In genomic region chr4:88097781-88098180, GRCh38 we compare ENCODE assay signal across 19 cellular contexts.
DNase-seq lines count a peak whose midpoint lies in the region; ATAC-seq and TF ChIP-seq lines count a peak whose summit lies in the region.
"Had no signal": no experiment of that assay in that cellular context is flagged by ENCODE, and none has a peak within 500 bp of the region (broad histone marks: within the 10 kb centered on the region; RNA-seq: fewer than 3 reads in every experiment).

No MANE protein-coding gene starts in this region.

- CTCF ChIA-PET in PC-3 (lab: Charles Lee): no interaction called here

- H3K4me1 ChIP-seq in PC-3 (ENCODE audit: insufficient read depth, low read length): peaks cover 11% of the 10 kb centered on the region

- no peaks in the 10 kb centered on the region for H3K27me3 ChIP-seq in PC-3 (ENCODE audit: low read length)
- H3K27me3 ChIP-seq: MG63 had no signal

- H3K36me3 Mint-ChIP-seq in progenitor cell of endocrine pancreas (ENCODE audit: insufficient read depth): no peaks in the 10 kb centered on the region

- no peaks in the 10 kb centered on the region for H3K9me3 ChIP-seq in PC-3 (ENCODE audit: low read length)
- H3K9me3 ChIP-seq: MG63 had no signal

- H3K4me3 ChIP-seq in PC-3 (ENCODE audit: low read length) (no peak overlapping the region), epithelial cell of esophagus (ENCODE audit: low read length) (no peak overlapping the region)
- H3K4me3 ChIP-seq: MG63 had no signal

- H3F3A ChIP-seq in PC-3 (ENCODE audit: low read length, unreplicated experiment): no peaks in the 10 kb centered on the region

- peak overlapping the region; percentile 13; the same call in 1 of the 2 replicates for H2AFZ ChIP-seq in PC-3 (ENCODE audit: low read length)

- no peaks in the 10 kb centered on the region for H3K9me2 ChIP-seq in PC-3 (replicated peaks; ENCODE audit: low read length)

- peak; percentile 49 for ATAC-seq in PC-3
- ATAC-seq in HG03442 (IDR thresholded peaks at IDR 0.05; ENCODE audit: unreplicated experiment): no peak
- ATAC-seq in HG02852 (IDR thresholded peaks at IDR 0.05; ENCODE audit: unreplicated experiment): no peak

- no TSS peak for BruUV-seq in PC-3 (replicated peaks; lab: Mats Ljungman, UMichigan)

- no peak overlapping the region for H3K4me2 ChIP-seq in PC-3 (ENCODE audit: low read length)

- intact Hi-C loops in PC-3 (cut with micrococcal nuclease): no loop called here

- H3K36me3 ChIP-seq in PC-3 (ENCODE audit: low read depth, low read length): no peaks in the 10 kb centered on the region
- H3K36me3 ChIP-seq: MG63 had no signal

- no peaks in the 10 kb centered on the region for H3K4me1 Mint-ChIP-seq in progenitor cell of endocrine pancreas (ENCODE audit: low read depth)

- TF ChIP-seq CTCF in PC-3 (conservative IDR thresholded peaks at IDR 0.05; ENCODE audit: low read depth, low read length): no peak
- TF ChIP-seq CTCF in epithelial cell of esophagus (IDR thresholded peaks at IDR 0.05; ENCODE audit: insufficient read depth, low read depth, low read length, missing control alignments): no peak
- TF ChIP-seq CTCF in progenitor cell of endocrine pancreas (IDR thresholded peaks at IDR 0.05; ENCODE audit: unreplicated experiment): no peak

- DNase-seq in ELR (ENCODE audit: low read depth): peak; percentile 78
- peak; percentile 45 for DNase-seq in PC-3
- DNase-seq in epithelial cell of esophagus (ENCODE audit: low read depth): peak; percentile 11
- no peak for DNase-seq in progenitor cell of endocrine pancreas (ENCODE audit: low spot score, unreplicated experiment)
- DNase-seq in activated CD8-positive, alpha-beta memory T cell treated with anti-CD3 and anti-CD28 coated beads, Interleukin-2, amount 50 U/mL, for 4 hours: no peak
- no peak for DNase-seq in T1000 (lab: John Stamatoyannopoulos, UW)
- DNase-seq: DMS 273 treated with DMSO at 0.1 percent for 48 hours, DND-41, GF-D8, MG63, NCI-H1092, NCI-H1436 treated with DMSO at 0.1 percent for 48 hours, NCI-H2081, NCI-H2171 treated with DMSO at 0.1 percent for 48 hours, T-helper 1 cell had no signal

- no peaks in the 10 kb centered on the region for H3K79me2 ChIP-seq in PC-3 (ENCODE audit: low read length)

- H3K27me3 Mint-ChIP-seq in progenitor cell of endocrine pancreas: peaks cover 3% of the 10 kb centered on the region

- H3K27ac Mint-ChIP-seq in progenitor cell of endocrine pancreas: peak overlapping the region; percentile 20

- H3K9me3 Mint-ChIP-seq in progenitor cell of endocrine pancreas (ENCODE audit: low read depth): peaks cover 5% of the 10 kb centered on the region

- H3K9ac ChIP-seq in PC-3 (ENCODE audit: low read length): no peak overlapping the region

- H3K27ac ChIP-seq in PC-3 (ENCODE audit: low read length): no peak overlapping the region; the same call in 1 of the 2 replicates
- H3K27ac ChIP-seq: C4-2B, RWPE1 had no signal

- POLR2A ChIA-PET in PC-3 (lab: Charles Lee; ENCODE audit: unreplicated experiment): no interaction called here

- no peaks in the 10 kb centered on the region for H4K20me1 ChIP-seq in PC-3 (ENCODE audit: low read length)

- no peak overlapping the region for H3K4me3 Mint-ChIP-seq in progenitor cell of endocrine pancreas (ENCODE audit: low read depth)

Comparison
In these comparisons a context has a peak if more than half of its experiments do, and no peak if none do; other contexts are left out.
1. DNase-seq: peak in ELR (single experiment), PC-3 (single experiment) and epithelial cell of esophagus (single experiment); none in progenitor cell of endocrine pancreas (single experiment), activated CD8-positive, alpha-beta memory T cell treated with anti-CD3 and anti-CD28 coated beads, Interleukin-2, amount 50 U/mL, for 4 hours (single experiment) and T1000 (single experiment).